ENCODE assay signal across 14 cellular contexts in the genomic region with DNA sequence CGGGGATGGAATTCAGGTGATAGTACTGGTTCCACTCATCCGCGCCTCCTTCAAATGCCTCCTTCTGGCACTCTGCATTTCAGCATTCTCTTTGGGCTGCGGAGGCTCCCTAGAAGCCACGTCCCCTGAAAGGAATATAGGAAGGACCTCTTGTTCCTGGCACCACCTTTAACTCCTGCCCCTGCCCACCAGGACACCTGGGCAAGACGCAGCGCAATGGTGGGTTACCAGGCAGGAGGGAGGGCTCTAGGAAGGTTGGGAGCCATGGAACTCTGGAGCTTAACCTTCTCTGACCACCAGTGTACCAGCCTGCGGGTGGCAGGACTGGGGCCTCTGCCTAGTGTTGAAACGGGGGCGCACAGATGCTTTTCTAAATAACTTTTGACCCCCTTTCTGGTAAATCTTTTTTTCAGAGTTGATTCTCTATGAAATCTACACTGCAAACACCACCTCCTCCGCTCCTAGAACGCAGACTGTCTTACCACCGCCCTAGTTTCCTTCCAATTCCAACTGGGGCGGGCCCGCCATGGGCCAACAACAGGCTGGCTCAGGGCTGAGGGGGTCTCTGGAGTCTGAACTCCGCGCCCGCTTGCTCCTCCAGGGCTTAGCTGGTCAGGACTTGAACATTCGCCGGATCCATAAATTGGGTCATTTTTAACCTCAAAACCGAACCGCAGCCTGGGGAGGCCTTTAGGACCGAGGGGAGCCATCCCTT. TPM values are rescaled to one million over a fixed set of nuclear protein-coding genes. Genes with fewer than 3 reads are reported as not detected.
DNase-seq lines count a peak whose midpoint lies in the region; ATAC-seq, FAIRE-seq and TF ChIP-seq lines count a peak whose summit lies in the region.
"Had no signal": no experiment of that assay in that cellular context is flagged by ENCODE, and none has a peak within 500 bp of the region (broad histone marks: within the 10 kb centered on the region; RNA-seq: fewer than 3 reads in every experiment).

No MANE protein-coding gene starts in this region.

- H3K9ac ChIP-seq in astrocyte (ENCODE audit: low read length), result peak overlapping the region; percentile 70
- H3K9ac ChIP-seq in iPS-18a (ENCODE audit: low read length), result no peak overlapping the region

- no peak for ATAC-seq in HG02970 (IDR thresholded peaks at IDR 0.05; ENCODE audit: low FRiP score, unreplicated experiment)

- H3K4me1 ChIP-seq in astrocyte (ENCODE audit: insufficient read depth, low read length) (peaks cover 13% of the 10 kb centered on the region), iPS-18a (ENCODE audit: control insufficient read depth, low read depth, low read length) (peaks cover 31% of the 10 kb centered on the region)
- H3K4me1 ChIP-seq: SJSA1 had no signal

- TF ChIP-seq CTCF in CD14-positive monocyte (IDR thresholded peaks at IDR 0.05), result no peak
- no peak for TF ChIP-seq CTCF in astrocyte (IDR thresholded peaks at IDR 0.05; ENCODE audit: insufficient read depth, low read depth, low read length)
- TF ChIP-seq CTCF in progenitor cell of endocrine pancreas (IDR thresholded peaks at IDR 0.05; ENCODE audit: unreplicated experiment), result no peak

- H3K27me3 Mint-ChIP-seq in CD14-positive monocyte (ENCODE audit: low read depth in 3 of 3) (peaks cover 62 to 74% (median 65%) of the 10 kb centered on the region in 3 donors), astrocyte (ENCODE audit: low read depth, unreplicated experiment) (peaks cover 44% of the 10 kb centered on the region), progenitor cell of endocrine pancreas (peaks cover 89% of the 10 kb centered on the region)

- peak overlapping the region; percentile 79 for H3K4me3 ChIP-seq in astrocyte (ENCODE audit: insufficient read depth, low read depth, low read length)
- peak overlapping the region; percentile 66 for H3K4me3 ChIP-seq in iPS-18a (ENCODE audit: low read length)

- intact Hi-C loops in CD14-positive monocyte (cut with micrococcal nuclease), result no loop called here

- no peak overlapping the region for H3K27ac Mint-ChIP-seq in CD14-positive monocyte
- H3K27ac Mint-ChIP-seq in astrocyte (ENCODE audit: unreplicated experiment), result no peak overlapping the region
- no peak overlapping the region for H3K27ac Mint-ChIP-seq in progenitor cell of endocrine pancreas
- H3K27ac Mint-ChIP-seq: activated B cell treated with CpG ODN at 0.5 μM for 24 hours; CD4-positive, CD25-positive, alpha-beta regulatory T cell had no signal

- H3K9me3 Mint-ChIP-seq in CD14-positive monocyte, result peaks cover 0 to 6% (median 2%) of the 10 kb centered on the region in 7 donors
- no peaks in the 10 kb centered on the region for H3K9me3 Mint-ChIP-seq in astrocyte (ENCODE audit: unreplicated experiment)
- no peaks in the 10 kb centered on the region for H3K9me3 Mint-ChIP-seq in progenitor cell of endocrine pancreas (ENCODE audit: low read depth)
- H3K9me3 Mint-ChIP-seq: activated B cell treated with CpG ODN at 0.5 μM for 24 hours; CD4-positive, CD25-positive, alpha-beta regulatory T cell had no signal

- H3K27me3 ChIP-seq in astrocyte (ENCODE audit: insufficient read depth, low read length) (peaks cover 15% of the 10 kb centered on the region), iPS-18a (ENCODE audit: control insufficient read depth, insufficient read depth, low read length) (peaks cover 62% of the 10 kb centered on the region)

- no peaks in the 10 kb centered on the region for H3K36me3 ChIP-seq in astrocyte (ENCODE audit: insufficient read depth, low read length)
- H3K36me3 ChIP-seq in iPS-18a (ENCODE audit: control insufficient read depth, low read depth, low read length), result no peaks in the 10 kb centered on the region
- H3K36me3 ChIP-seq: SJSA1 had no signal

- H4K20me1 ChIP-seq in astrocyte (ENCODE audit: insufficient read depth, low read length), result peaks cover 4% of the 10 kb centered on the region

- FAIRE-seq in astrocyte (lab: Jason Lieb, UNC), result no peak
- FAIRE-seq: bronchial epithelial cell had no signal

- peaks cover 26% of the 10 kb centered on the region for H3K79me2 ChIP-seq in astrocyte (ENCODE audit: insufficient read depth, low read length)

- H3K36me3 Mint-ChIP-seq in CD14-positive monocyte (no peaks in the 10 kb centered on the region), astrocyte (ENCODE audit: low read depth, unreplicated experiment) (no peaks in the 10 kb centered on the region), progenitor cell of endocrine pancreas (ENCODE audit: insufficient read depth) (no peaks in the 10 kb centered on the region)
- H3K36me3 Mint-ChIP-seq: CD4-positive, CD25-positive, alpha-beta regulatory T cell had no signal

- peak overlapping the region in 1 of 2 donors; percentile 69 for H3K4me3 Mint-ChIP-seq in CD14-positive monocyte
- peak overlapping the region; percentile 79 for H3K4me3 Mint-ChIP-seq in astrocyte (ENCODE audit: unreplicated experiment)
- peak overlapping the region; percentile 58 for H3K4me3 Mint-ChIP-seq in progenitor cell of endocrine pancreas (ENCODE audit: low read depth)
- H3K4me3 Mint-ChIP-seq: activated B cell treated with CpG ODN at 0.5 μM for 24 hours had no signal

- peaks cover 3% of the 10 kb centered on the region for H3K4me1 Mint-ChIP-seq in CD14-positive monocyte
- peaks cover 15% of the 10 kb centered on the region for H3K4me1 Mint-ChIP-seq in astrocyte (ENCODE audit: low read depth, unreplicated experiment)
- peaks cover 14% of the 10 kb centered on the region for H3K4me1 Mint-ChIP-seq in progenitor cell of endocrine pancreas (ENCODE audit: low read depth)

- H3K27ac ChIP-seq in astrocyte (ENCODE audit: low read depth, low read length) (no peak overlapping the region), iPS-18a (ENCODE audit: low read length) (no peak overlapping the region)
- H3K27ac ChIP-seq: SJSA1 had no signal

- DNase-seq in CD14-positive monocyte (ENCODE audit: low spot score) (peak; percentile 36), astrocyte (ENCODE audit: low read depth) (no peak), progenitor cell of endocrine pancreas (ENCODE audit: low spot score, unreplicated experiment) (no peak), midbrain (lab: John Stamatoyannopoulos, UW) (no peak), occipital lobe (lab: John Stamatoyannopoulos, UW) (no peak), DMS 273 treated with DMSO at 0.1 percent for 48 hours (lab: John Stamatoyannopoulos, UW) (no peak)
- DNase-seq: activated B cell treated with CpG ODN at 0.5 μM for 24 hours; activated T-cell treated with anti-CD3 and anti-CD28 coated beads, Interleukin-2, amount 50 U/mL, for 48 hours; CD4-positive, CD25-positive, alpha-beta regulatory T cell; NCI-H1048 had no signal

- H3K4me2 ChIP-seq in astrocyte (ENCODE audit: low read length), result peak overlapping the region; percentile 97

- H3K9me3 ChIP-seq in astrocyte (ENCODE audit: insufficient read depth, low read depth, low read length), result no peaks in the 10 kb centered on the region
- H3K9me3 ChIP-seq in iPS-18a (ENCODE audit: control insufficient read depth, low read depth, low read length), result no peaks in the 10 kb centered on the region
- H3K9me3 ChIP-seq: SJSA1 had no signal

- peak overlapping the region; percentile 67 for H2AFZ ChIP-seq in astrocyte (ENCODE audit: low read depth, low read length)

RNA-seq across cellular contexts. Expression of a gene that starts 0.9 kb away (rescaled TPM):
- polyA plus RNA-seq in CD14-positive monocyte, result not detected
- total RNA-seq in astrocyte (5.7 and 8.7 TPM in 2 replicates), progenitor cell of endocrine pancreas (0.19 and 0.38 TPM in 2 replicates), occipital lobe (32.6 TPM)
- total RNA-seq: activated B cell treated with CpG ODN at 0.5 μM for 24 hours; bronchial epithelial cell; CD4-positive, CD25-positive, alpha-beta regulatory T cell; SJSA1 had no signal
- polyA plus RNA-seq: CD4-positive, CD25-positive, alpha-beta regulatory T cell had no signal
